Comparison of ENCODE assay signal across 20 cellular contexts in genomic region chr10:11870461-11870780, GRCh38. TPM values are rescaled to one million over a fixed set of nuclear protein-coding genes. Genes with fewer than 3 reads are reported as not detected.
DNase-seq lines count a peak whose midpoint lies in the region; ATAC-seq and TF ChIP-seq lines count a peak whose summit lies in the region.
"Had no signal": no experiment of that assay in that cellular context is flagged by ENCODE, and none has a peak within 500 bp of the region (broad histone marks: within the 10 kb centered on the region; RNA-seq: fewer than 3 reads in every experiment).

No MANE protein-coding gene starts in this region.

- TF ChIP-seq EP300 in suprapubic skin (IDR thresholded peaks at IDR 0.05): no peak

- H3K27me3 ChIP-seq in IMR-90 (ENCODE audit: control insufficient read depth, insufficient read depth, low read length): no peaks in the 10 kb centered on the region
- H3K27me3 ChIP-seq in mesendoderm (ENCODE audit: insufficient read depth, low read length, poor library complexity): no peaks in the 10 kb centered on the region
- H3K27me3 ChIP-seq in suprapubic skin: peaks cover 3% of the 10 kb centered on the region

- no peak for ATAC-seq in IMR-90 (ENCODE audit: low read depth)
- no peak for ATAC-seq in stimulated activated naive CD8-positive, alpha-beta T cell treated with anti-CD3 and anti-CD28 coated beads, Interleukin-15, amount 100 ng/mL, for 72 hours
- no peak for ATAC-seq in mucosa of descending colon

- H2BK15ac ChIP-seq in IMR-90 (ENCODE audit: low read depth, low read length): no peak overlapping the region
- H2BK15ac ChIP-seq in mesendoderm (replicated peaks; ENCODE audit: low read depth): no peak overlapping the region

- no peak overlapping the region for H4K5ac ChIP-seq in IMR-90 (ENCODE audit: low read depth, low read length)
- no peak overlapping the region for H4K5ac ChIP-seq in mesendoderm (ENCODE audit: low read length)

- TF ChIP-seq POLR2A in IMR-90 (IDR thresholded peaks at IDR 0.05; ENCODE audit: low read depth, low read length): no peak
- TF ChIP-seq POLR2A in suprapubic skin (IDR thresholded peaks at IDR 0.05): no peak

- H3K56ac ChIP-seq in IMR-90 (ENCODE audit: extremely low read depth, insufficient read depth, low read length) (no peak overlapping the region), mesendoderm (ENCODE audit: low read length) (no peak overlapping the region)

- CTCF ChIA-PET in IMR-90 (lab: Yijun Ruan, JAX): interaction anchor here (0.8 kb wide), 1 partner anchor 51 kb away, joined by 3 read pairs; no protein-coding TSS in a partner anchor

- peaks cover 9% of the 10 kb centered on the region; the same call in 1 of the 2 replicates for H3K9me1 ChIP-seq in IMR-90 (ENCODE audit: insufficient read depth, low read length)

- no peaks in the 10 kb centered on the region for H3K79me2 ChIP-seq in mesendoderm (ENCODE audit: control insufficient read depth, insufficient read depth, low read length)

- H2BK5ac ChIP-seq in IMR-90 (ENCODE audit: low read depth, low read length, poor library complexity, severe bottlenecking): no peak overlapping the region
- H2BK5ac ChIP-seq in mesendoderm (ENCODE audit: low read length): no peak overlapping the region

- WGBS in IMR-90 (ENCODE audit: extremely low coverage in 2 of 2, insufficient read length in 1 of 2), 2 experiments: no CpG with 5 or more reads among the region's 8 CpGs
- WGBS in mesendoderm (ENCODE audit: extremely low coverage, insufficient coverage, low lambda C conversion rate): no CpG with 5 or more reads among the region's 8 CpGs
- 45% methylated on average over 8 of the region's 8 CpGs for WGBS in suprapubic skin

- no peaks in the 10 kb centered on the region for H3K79me1 ChIP-seq in IMR-90 (ENCODE audit: low read depth in 1 of 2, low read length in 2 of 2)
- no peaks in the 10 kb centered on the region for H3K79me1 ChIP-seq in mesendoderm (ENCODE audit: low read length)

- H3K9ac ChIP-seq in IMR-90 (ENCODE audit: low read depth, low read length) (no peak overlapping the region), mesendoderm (ENCODE audit: low read length) (no peak overlapping the region)

- TF ChIP-seq CTCF in IMR-90 (conservative IDR thresholded peaks at IDR 0.05; ENCODE audit: low read depth, low read length) (no peak), chondrocyte (IDR thresholded peaks at IDR 0.05) (no peak), suprapubic skin (IDR thresholded peaks at IDR 0.05) (no peak), mucosa of descending colon (IDR thresholded peaks at IDR 0.05) (no peak)

- peaks cover 14% of the 10 kb centered on the region for H3K36me3 Mint-ChIP-seq in chondrocyte (ENCODE audit: low read depth)
- no peaks in the 10 kb centered on the region for H3K36me3 Mint-ChIP-seq in activated naive CD8-positive, alpha-beta T cell treated with anti-CD3 and anti-CD28 coated beads for 36 hours
- H3K36me3 Mint-ChIP-seq: activated naive CD4-positive, alpha-beta T cell treated with anti-CD3 and anti-CD28 coated beads, Interleukin-2, amount 10 ng/mL, durations not matched to agents 7 days and 5 days had no signal

- no peak overlapping the region for H3K4me2 ChIP-seq in IMR-90 (ENCODE audit: low read depth, low read length)
- H3K4me2 ChIP-seq in mesendoderm (ENCODE audit: low read length): no peak overlapping the region

- DNase-seq in IMR-90 (no peak), chondrocyte (ENCODE audit: low spot score) (peak; percentile 46), mesendoderm (no peak), suprapubic skin (ENCODE audit: low spot score in 2 of 2) (no peak), mucosa of descending colon (no peak)
- DNase-seq in stimulated activated naive CD8-positive, alpha-beta T cell treated with anti-CD3 and anti-CD28 coated beads, Interleukin-15, amount 100 ng/mL, for 72 hours: no peak
- DNase-seq in activated naive CD8-positive, alpha-beta T cell treated with anti-CD3 and anti-CD28 coated beads for 36 hours: no peak
- DNase-seq: activated CD4-positive, alpha-beta memory T cell treated with anti-CD3 and anti-CD28 coated beads, Interleukin-2, amount 10 ng/mL, durations not matched to agents 7 days and 5 days; activated naive CD4-positive, alpha-beta T cell treated with anti-CD3 and anti-CD28 coated beads, Interleukin-2, amount 10 ng/mL, durations not matched to agents 7 days and 5 days; activated T-cell treated with anti-CD3 and anti-CD28 coated beads, Interleukin-2, amount 50 U/mL, for 24 hours; EL; HCEC 1CT; KBM-7; NCI-H1048; NCI-H2081; NCI-H524; SHP77 treated with DMSO at 0.1 percent for 48 hours; stomach; WERI-Rb-1 had no signal

- H2AK5ac ChIP-seq in IMR-90 (ENCODE audit: low read depth, low read length) (no peak overlapping the region), mesendoderm (ENCODE audit: low read length) (no peak overlapping the region)

- H3K9me3 ChIP-seq in IMR-90 (ENCODE audit: control insufficient read depth, insufficient read depth, low read length): no peaks in the 10 kb centered on the region
- no peaks in the 10 kb centered on the region for H3K9me3 ChIP-seq in suprapubic skin
- H3K9me3 ChIP-seq in mucosa of descending colon: no peaks in the 10 kb centered on the region
- H3K9me3 ChIP-seq: stomach had no signal

- H4K8ac ChIP-seq in IMR-90 (ENCODE audit: low read depth in 2 of 2, low read length in 2 of 2): no peak overlapping the region
- H4K8ac ChIP-seq in mesendoderm (ENCODE audit: low read depth, low read length): peak overlapping the region; percentile 76

- H2BK120ac ChIP-seq in IMR-90 (ENCODE audit: low read depth, low read length) (no peak overlapping the region), mesendoderm (ENCODE audit: low read depth, low read length) (no peak overlapping the region)

- H3K4ac ChIP-seq in IMR-90 (ENCODE audit: low read depth, low read length): no peak overlapping the region
- no peak overlapping the region for H3K4ac ChIP-seq in mesendoderm (ENCODE audit: low read depth, low read length)

- no peak overlapping the region for H2AK9ac ChIP-seq in IMR-90 (replicated peaks; ENCODE audit: low read depth, low read length, poor library complexity)

- peak overlapping the region; percentile 64 for H2AFZ ChIP-seq in IMR-90 (replicated peaks; ENCODE audit: low read length, poor library complexity)

- H3K4me1 ChIP-seq in IMR-90 (ENCODE audit: control insufficient read depth, insufficient read depth, low read length): peaks cover 8% of the 10 kb centered on the region
- H3K4me1 ChIP-seq in mesendoderm (ENCODE audit: control insufficient read depth, low read depth, low read length): peaks cover 5% of the 10 kb centered on the region
- peaks cover 28% of the 10 kb centered on the region for H3K4me1 ChIP-seq in suprapubic skin
- H3K4me1 ChIP-seq in mucosa of descending colon (ENCODE audit: low read depth): peaks cover 11% of the 10 kb centered on the region

- in situ Hi-C loops in IMR-90 (cut with MboI; ENCODE audit: low sequenced_read_pairs): no loop called here

- peaks cover 25% of the 10 kb centered on the region for H3K4me1 Mint-ChIP-seq in chondrocyte (ENCODE audit: low read depth)
- H3K4me1 Mint-ChIP-seq in stimulated activated naive CD8-positive, alpha-beta T cell treated with anti-CD3 and anti-CD28 coated beads, Interleukin-15, amount 100 ng/mL, for 72 hours: peaks cover 34% of the 10 kb centered on the region
- H3K4me1 Mint-ChIP-seq in activated naive CD8-positive, alpha-beta T cell treated with anti-CD3 and anti-CD28 coated beads for 36 hours: peaks cover 26% of the 10 kb centered on the region

- dilution Hi-C loops in IMR-90 (cut with HindIII; ENCODE audit: low sequenced_read_pairs, unreplicated experiment): no loop called here

- no peak overlapping the region for H3K18ac ChIP-seq in IMR-90 (ENCODE audit: low read depth, low read length)
- H3K18ac ChIP-seq in mesendoderm (ENCODE audit: low read length): peak overlapping the region; percentile 2

- intact Hi-C loops in IMR-90 (cut with micrococcal nuclease) (no loop called here), mucosa of descending colon (cut with DNase I, micrococcal nuclease) (no loop called here)

- H4K20me1 ChIP-seq in IMR-90 (ENCODE audit: insufficient read depth, low read length): no peaks in the 10 kb centered on the region

- H4K91ac ChIP-seq in IMR-90 (ENCODE audit: insufficient read depth, low read depth, low read length): no peak overlapping the region

- H3K23ac ChIP-seq in IMR-90 (ENCODE audit: low read depth, low read length) (no peak overlapping the region), mesendoderm (ENCODE audit: low read length) (no peak overlapping the region)

- H3K14ac ChIP-seq in IMR-90 (replicated peaks; ENCODE audit: low read depth, low read length): no peak overlapping the region

- POLR2A ChIA-PET in IMR-90 (lab: Charles Lee; ENCODE audit: unreplicated experiment): no interaction called here

- no peak for TF ChIP-seq RAD21 in IMR-90 (IDR thresholded peaks at IDR 0.05; ENCODE audit: low read length)

- no peak overlapping the region for H2BK20ac ChIP-seq in IMR-90 (ENCODE audit: low read depth, low read length)

- no peaks in the 10 kb centered on the region for H3K36me3 ChIP-seq in IMR-90 (ENCODE audit: control insufficient read depth, insufficient read depth, low read length)
- no peaks in the 10 kb centered on the region for H3K36me3 ChIP-seq in mesendoderm (ENCODE audit: control insufficient read depth, insufficient read depth, low read length)
- H3K36me3 ChIP-seq in suprapubic skin: no peaks in the 10 kb centered on the region
- H3K36me3 ChIP-seq in mucosa of descending colon (ENCODE audit: low read depth): no peaks in the 10 kb centered on the region
- H3K36me3 ChIP-seq: WERI-Rb-1 had no signal

- H3K27ac Mint-ChIP-seq in chondrocyte (ENCODE audit: unreplicated experiment): no peak overlapping the region
- H3K27ac Mint-ChIP-seq in stimulated activated naive CD8-positive, alpha-beta T cell treated with anti-CD3 and anti-CD28 coated beads, Interleukin-15, amount 100 ng/mL, for 72 hours: no peak overlapping the region
- H3K27ac Mint-ChIP-seq in activated naive CD8-positive, alpha-beta T cell treated with anti-CD3 and anti-CD28 coated beads for 36 hours: no peak overlapping the region
- H3K27ac Mint-ChIP-seq: activated CD4-positive, alpha-beta memory T cell treated with anti-CD3 and anti-CD28 coated beads, Interleukin-2, amount 10 ng/mL, durations not matched to agents 7 days and 5 days; activated naive CD4-positive, alpha-beta T cell treated with anti-CD3 and anti-CD28 coated beads, Interleukin-2, amount 10 ng/mL, durations not matched to agents 7 days and 5 days; activated T-cell treated with anti-CD3 and anti-CD28 coated beads, Interleukin-2, amount 50 U/mL, for 24 hours; T-helper 1 cell treated with Interleukin-12 subunit alpha and Interleukin-12 subunit beta and Interleukin-4 antibody, amounts not matched to agents 30 μg/mL and 1 μg/mL, for 36 hours had no signal

- no peaks in the 10 kb centered on the region for H3K9me3 Mint-ChIP-seq in chondrocyte (ENCODE audit: low read depth)
- H3K9me3 Mint-ChIP-seq in stimulated activated naive CD8-positive, alpha-beta T cell treated with anti-CD3 and anti-CD28 coated beads, Interleukin-15, amount 100 ng/mL, for 72 hours: no peaks in the 10 kb centered on the region
- no peaks in the 10 kb centered on the region for H3K9me3 Mint-ChIP-seq in activated naive CD8-positive, alpha-beta T cell treated with anti-CD3 and anti-CD28 coated beads for 36 hours
- H3K9me3 Mint-ChIP-seq: activated CD4-positive, alpha-beta memory T cell treated with anti-CD3 and anti-CD28 coated beads, Interleukin-2, amount 10 ng/mL, durations not matched to agents 7 days and 5 days; activated naive CD4-positive, alpha-beta T cell treated with anti-CD3 and anti-CD28 coated beads, Interleukin-2, amount 10 ng/mL, durations not matched to agents 7 days and 5 days; activated T-cell treated with anti-CD3 and anti-CD28 coated beads, Interleukin-2, amount 50 U/mL, for 24 hours; T-helper 1 cell treated with Interleukin-12 subunit alpha and Interleukin-12 subunit beta and Interleukin-4 antibody, amounts not matched to agents 30 μg/mL and 1 μg/mL, for 36 hours had no signal

- no peaks in the 10 kb centered on the region for H3K27me3 Mint-ChIP-seq in chondrocyte (ENCODE audit: low read depth)
- H3K27me3 Mint-ChIP-seq in stimulated activated naive CD8-positive, alpha-beta T cell treated with anti-CD3 and anti-CD28 coated beads, Interleukin-15, amount 100 ng/mL, for 72 hours: peaks cover 41% of the 10 kb centered on the region
- peaks cover 11% of the 10 kb centered on the region for H3K27me3 Mint-ChIP-seq in activated naive CD8-positive, alpha-beta T cell treated with anti-CD3 and anti-CD28 coated beads for 36 hours

- BruUV-seq in IMR-90 (replicated peaks; lab: Mats Ljungman, UMichigan): no TSS peak

- no peak overlapping the region for H3K4me3 ChIP-seq in IMR-90 (ENCODE audit: insufficient read depth, low read depth, low read length)
- no peak overlapping the region for H3K4me3 ChIP-seq in mesendoderm (ENCODE audit: low read length)
- H3K4me3 ChIP-seq in suprapubic skin: peak overlapping the region; percentile 38
- H3K4me3 ChIP-seq in mucosa of descending colon: no peak overlapping the region

- H3K27ac ChIP-seq in IMR-90 (ENCODE audit: insufficient read depth, low read length) (no peak overlapping the region), mesendoderm (ENCODE audit: low read depth, low read length) (no peak overlapping the region), suprapubic skin (peak overlapping the region; percentile 5)
- H3K27ac ChIP-seq: stomach, WERI-Rb-1 had no signal

- H3K4me3 Mint-ChIP-seq in chondrocyte (ENCODE audit: unreplicated experiment): no peak overlapping the region
- no peak overlapping the region for H3K4me3 Mint-ChIP-seq in stimulated activated naive CD8-positive, alpha-beta T cell treated with anti-CD3 and anti-CD28 coated beads, Interleukin-15, amount 100 ng/mL, for 72 hours
- no peak overlapping the region for H3K4me3 Mint-ChIP-seq in activated naive CD8-positive, alpha-beta T cell treated with anti-CD3 and anti-CD28 coated beads for 36 hours
- H3K4me3 Mint-ChIP-seq: activated CD4-positive, alpha-beta memory T cell treated with anti-CD3 and anti-CD28 coated beads, Interleukin-2, amount 10 ng/mL, durations not matched to agents 7 days and 5 days; activated naive CD4-positive, alpha-beta T cell treated with anti-CD3 and anti-CD28 coated beads, Interleukin-2, amount 10 ng/mL, durations not matched to agents 7 days and 5 days; activated T-cell treated with anti-CD3 and anti-CD28 coated beads, Interleukin-2, amount 50 U/mL, for 24 hours; T-helper 1 cell treated with Interleukin-12 subunit alpha and Interleukin-12 subunit beta and Interleukin-4 antibody, amounts not matched to agents 30 μg/mL and 1 μg/mL, for 36 hours had no signal

RNA-seq across cellular contexts. Expression of gene PROSER2, which starts 47.3 kb away (rescaled TPM):
- total RNA-seq in IMR-90 (2012; rRNA removed) (1.4 TPM in 2 replicates), chondrocyte (15.2 to 23.8 TPM (median 15.6 TPM) in 3 replicates), suprapubic skin (1 to 10 TPM; 5.6 to 8.5 (median 6.3) TPM), mucosa of descending colon (10 to 100 TPM in 1 of 3 donors, 1 to 10 TPM in 2; 3.9 to 10.4 (median 6.2) TPM)
- polyA plus RNA-seq in IMR-90 (2012; rRNA removed): 2.0 and 2.1 TPM in 2 replicates
- 2.3 and 2.7 TPM in 2 replicates for polyA plus RNA-seq in IMR-90 (2012; cell fraction: cytosol; rRNA removed)
- 1.8 and 3.5 TPM in 2 replicates for polyA plus RNA-seq in IMR-90 (2012; cell fraction: nucleus; rRNA removed; ENCODE audit: low replicate concordance)
- polyA plus RNA-seq in mesendoderm (2013, experiment 1 of 2): 9.8 TPM
- 9.5 TPM for polyA plus RNA-seq in mesendoderm (2013, experiment 2 of 2)
- 1 to 10 TPM; 1.5 to 2.8 TPM for total RNA-seq in activated naive CD8-positive, alpha-beta T cell treated with anti-CD3 and anti-CD28 coated beads for 36 hours
